In genomic region chr12:22101749-22102243, GRCh38 we compare ENCODE assay signal across 9 cellular contexts. TPM values are rescaled to one million over a fixed set of nuclear protein-coding genes. Genes with fewer than 3 reads are reported as not detected.
DNase-seq lines count a peak whose midpoint lies in the region; ATAC-seq, FAIRE-seq and TF ChIP-seq lines count a peak whose summit lies in the region.
"Had no signal": no experiment of that assay in that cellular context is flagged by ENCODE, and none has a peak within 500 bp of the region (broad histone marks: within the 10 kb centered on the region; RNA-seq: fewer than 3 reads in every experiment).

No MANE protein-coding gene starts in this region.

- H3K36me3 Mint-ChIP-seq in activated CD4-positive, alpha-beta T cell treated with anti-CD3 and anti-CD28 coated beads, Interleukin-2, amount 10 ng/mL, durations not matched to agents 24 days and 14 days (ENCODE audit: low read depth), result no peaks in the 10 kb centered on the region
- no peaks in the 10 kb centered on the region for H3K36me3 Mint-ChIP-seq in activated CD4-positive, alpha-beta T cell treated with anti-CD3 and anti-CD28 coated beads, Interleukin-2, amount 10 ng/mL, durations not matched to agents 7 days and 5 days (ENCODE audit: low read depth)
- H3K36me3 Mint-ChIP-seq in activated T-helper 1 cell treated with anti-CD3 and anti-CD28 coated beads, Interleukin-12 subunit alpha, Interleukin-12 subunit beta, Interleukin-2, Interleukin-4 antibody, amounts not matched to agents 30 ng/mL and 10 ng/mL and 1 ng/mL, durations not matched to agents 14 hours and 24 hours and 36 hours (ENCODE audit: low read depth), result no peaks in the 10 kb centered on the region

- H3K27me3 Mint-ChIP-seq in activated CD4-positive, alpha-beta T cell treated with anti-CD3 and anti-CD28 coated beads, Interleukin-2, amount 10 ng/mL, durations not matched to agents 24 days and 14 days, result peaks cover 20% of the 10 kb centered on the region
- peaks cover 12% of the 10 kb centered on the region for H3K27me3 Mint-ChIP-seq in activated CD4-positive, alpha-beta T cell treated with anti-CD3 and anti-CD28 coated beads, Interleukin-2, amount 10 ng/mL, durations not matched to agents 7 days and 5 days
- peaks cover 9% of the 10 kb centered on the region for H3K27me3 Mint-ChIP-seq in activated T-helper 1 cell treated with anti-CD3 and anti-CD28 coated beads, Interleukin-12 subunit alpha, Interleukin-12 subunit beta, Interleukin-2, Interleukin-4 antibody, amounts not matched to agents 30 ng/mL and 10 ng/mL and 1 ng/mL, durations not matched to agents 14 hours and 24 hours and 36 hours (ENCODE audit: insufficient read depth)

- FAIRE-seq in GM12891 (lab: Jason Lieb, UNC), result no peak

- no peaks in the 10 kb centered on the region for H3K9me3 Mint-ChIP-seq in activated CD4-positive, alpha-beta T cell treated with anti-CD3 and anti-CD28 coated beads, Interleukin-2, amount 10 ng/mL, durations not matched to agents 24 days and 14 days
- H3K9me3 Mint-ChIP-seq in activated CD4-positive, alpha-beta T cell treated with anti-CD3 and anti-CD28 coated beads, Interleukin-2, amount 10 ng/mL, durations not matched to agents 7 days and 5 days, result no peaks in the 10 kb centered on the region
- no peaks in the 10 kb centered on the region for H3K9me3 Mint-ChIP-seq in activated T-helper 1 cell treated with anti-CD3 and anti-CD28 coated beads, Interleukin-12 subunit alpha, Interleukin-12 subunit beta, Interleukin-2, Interleukin-4 antibody, amounts not matched to agents 30 ng/mL and 10 ng/mL and 1 ng/mL, durations not matched to agents 14 hours and 24 hours and 36 hours

- no peak for TF ChIP-seq POLR2A in GM12891 (IDR thresholded peaks at IDR 0.05; ENCODE audit: low read depth, low read length)

- no peak overlapping the region for H3K4me3 Mint-ChIP-seq in activated CD4-positive, alpha-beta T cell treated with anti-CD3 and anti-CD28 coated beads, Interleukin-2, amount 10 ng/mL, durations not matched to agents 24 days and 14 days
- H3K4me3 Mint-ChIP-seq in activated CD4-positive, alpha-beta T cell treated with anti-CD3 and anti-CD28 coated beads, Interleukin-2, amount 10 ng/mL, durations not matched to agents 7 days and 5 days, result no peak overlapping the region
- H3K4me3 Mint-ChIP-seq in activated T-helper 1 cell treated with anti-CD3 and anti-CD28 coated beads, Interleukin-12 subunit alpha, Interleukin-12 subunit beta, Interleukin-2, Interleukin-4 antibody, amounts not matched to agents 30 ng/mL and 10 ng/mL and 1 ng/mL, durations not matched to agents 14 hours and 24 hours and 36 hours, result no peak overlapping the region

- peak; percentile 58 for DNase-seq in activated CD4-positive, alpha-beta T cell treated with anti-CD3 and anti-CD28 coated beads, Interleukin-2, amount 10 ng/mL, durations not matched to agents 24 days and 14 days
- no peak for DNase-seq in activated CD4-positive, alpha-beta T cell treated with anti-CD3 and anti-CD28 coated beads, Interleukin-2, amount 10 ng/mL, durations not matched to agents 7 days and 5 days
- DNase-seq in caudate nucleus (lab: John Stamatoyannopoulos, UW) (peak in 54 of 61 donors; percentile 16 to 78 (median 52)), non-pigmented ciliary epithelial cell (ENCODE audit: low read depth) (peak; percentile 51), amniotic stem cell (lab: John Stamatoyannopoulos, UW) (no peak), GM12891 (ENCODE audit: insufficient read length, low spot score) (no peak)
- no peak for DNase-seq in activated T-helper 1 cell treated with anti-CD3 and anti-CD28 coated beads, Interleukin-12 subunit alpha, Interleukin-12 subunit beta, Interleukin-2, Interleukin-4 antibody, amounts not matched to agents 30 ng/mL and 10 ng/mL and 1 ng/mL, durations not matched to agents 14 hours and 24 hours and 36 hours (ENCODE audit: low spot score)

- intact Hi-C loops in activated CD4-positive, alpha-beta T cell treated with anti-CD3 and anti-CD28 coated beads, Interleukin-2, amount 10 ng/mL, durations not matched to agents 24 days and 14 days (cut with micrococcal nuclease), result loop anchor here (1.0 to 10.0 kb wide), 3 partner anchors 63 to 342 kb away; partner anchors contain the start of gene ST8SIA1
- intact Hi-C loops in activated T-helper 1 cell treated with anti-CD3 and anti-CD28 coated beads, Interleukin-12 subunit alpha, Interleukin-12 subunit beta, Interleukin-2, Interleukin-4 antibody, amounts not matched to agents 30 ng/mL and 10 ng/mL and 1 ng/mL, durations not matched to agents 14 hours and 24 hours and 36 hours (cut with micrococcal nuclease), result loop anchor here (1.0 to 5.0 kb wide), 3 partner anchors 71 to 342 kb away; no protein-coding TSS in a partner anchor

- CTCF ChIA-PET in activated CD4-positive, alpha-beta T cell treated with anti-CD3 and anti-CD28 coated beads, Interleukin-2, amount 10 ng/mL, durations not matched to agents 7 days and 5 days (lab: Charles Lee), result interaction anchor here (1.2 to 2.1 kb wide), 2 partner anchors 233 to 341 kb away, joined by 4 to 6 read pairs; no protein-coding TSS in a partner anchor

- peak overlapping the region; percentile 21 for H3K27ac ChIP-seq in caudate nucleus (ENCODE audit: low read depth, low read length)
- H3K27ac ChIP-seq: neutrophil had no signal

- POLR2A ChIA-PET in activated CD4-positive, alpha-beta T cell treated with anti-CD3 and anti-CD28 coated beads, Interleukin-2, amount 10 ng/mL, durations not matched to agents 7 days and 5 days (lab: Charles Lee), result no interaction called here

- peaks cover 4% of the 10 kb centered on the region for H3K4me1 Mint-ChIP-seq in activated CD4-positive, alpha-beta T cell treated with anti-CD3 and anti-CD28 coated beads, Interleukin-2, amount 10 ng/mL, durations not matched to agents 24 days and 14 days
- peaks cover 13% of the 10 kb centered on the region for H3K4me1 Mint-ChIP-seq in activated CD4-positive, alpha-beta T cell treated with anti-CD3 and anti-CD28 coated beads, Interleukin-2, amount 10 ng/mL, durations not matched to agents 7 days and 5 days
- peaks cover 7% of the 10 kb centered on the region for H3K4me1 Mint-ChIP-seq in activated T-helper 1 cell treated with anti-CD3 and anti-CD28 coated beads, Interleukin-12 subunit alpha, Interleukin-12 subunit beta, Interleukin-2, Interleukin-4 antibody, amounts not matched to agents 30 ng/mL and 10 ng/mL and 1 ng/mL, durations not matched to agents 14 hours and 24 hours and 36 hours (ENCODE audit: low read depth)

- peak; percentile 40 for ATAC-seq in HG03342 (IDR thresholded peaks at IDR 0.05; ENCODE audit: unreplicated experiment)

- H3K27ac Mint-ChIP-seq in activated CD4-positive, alpha-beta T cell treated with anti-CD3 and anti-CD28 coated beads, Interleukin-2, amount 10 ng/mL, durations not matched to agents 24 days and 14 days, result no peak overlapping the region
- H3K27ac Mint-ChIP-seq in activated CD4-positive, alpha-beta T cell treated with anti-CD3 and anti-CD28 coated beads, Interleukin-2, amount 10 ng/mL, durations not matched to agents 7 days and 5 days, result no peak overlapping the region
- no peak overlapping the region for H3K27ac Mint-ChIP-seq in activated T-helper 1 cell treated with anti-CD3 and anti-CD28 coated beads, Interleukin-12 subunit alpha, Interleukin-12 subunit beta, Interleukin-2, Interleukin-4 antibody, amounts not matched to agents 30 ng/mL and 10 ng/mL and 1 ng/mL, durations not matched to agents 14 hours and 24 hours and 36 hours

TF ChIP-seq in GM12891, 5 proteins besides CTCF, POLR2A, EP300 and RAD21:
- TF ChIP-seq POU2F2 (IDR thresholded peaks at IDR 0.05; ENCODE audit: low read depth, low read length) (no peak), PAX5 (IDR thresholded peaks at IDR 0.05; ENCODE audit: insufficient read depth, low read length, severe bottlenecking) (no peak), SPI1 (IDR thresholded peaks at IDR 0.05; ENCODE audit: low read depth, low read length) (no peak), TAF1 (IDR thresholded peaks at IDR 0.05; ENCODE audit: low read depth, low read length) (no peak), POLR2AphosphoS5 (IDR thresholded peaks at IDR 0.05; ENCODE audit: low read depth, low read length) (no peak)

RNA-seq across cellular contexts. Expression of gene CMAS, which starts 55.8 kb away (rescaled TPM):
- 32.9 and 36.7 TPM in 2 replicates for total RNA-seq in activated CD4-positive, alpha-beta T cell treated with anti-CD3 and anti-CD28 coated beads, Interleukin-2, amount 10 ng/mL, durations not matched to agents 24 days and 14 days
- 10 to 100 TPM; 32.2 to 36.0 TPM for total RNA-seq in activated CD4-positive, alpha-beta T cell treated with anti-CD3 and anti-CD28 coated beads, Interleukin-2, amount 10 ng/mL, durations not matched to agents 7 days and 5 days
- total RNA-seq in activated T-helper 1 cell treated with anti-CD3 and anti-CD28 coated beads, Interleukin-12 subunit alpha, Interleukin-12 subunit beta, Interleukin-2, Interleukin-4 antibody, amounts not matched to agents 30 ng/mL and 10 ng/mL and 1 ng/mL, durations not matched to agents 14 hours and 24 hours and 36 hours, result 34.1 and 34.9 TPM in 2 replicates
- polyA plus RNA-seq in GM12891 (2012; ENCODE audit: low read depth, missing spikeins), result 30.7 TPM

Comparison
In these comparisons a context has a peak if more than half of its experiments do, and no peak if none do; other contexts are left out.
1. DNase-seq: peak in activated CD4-positive, alpha-beta T cell treated with anti-CD3 and anti-CD28 coated beads, Interleukin-2, amount 10 ng/mL, durations not matched to agents 24 days and 14 days (single experiment), caudate nucleus (54 of 61) and non-pigmented ciliary epithelial cell (single experiment); none in activated CD4-positive, alpha-beta T cell treated with anti-CD3 and anti-CD28 coated beads, Interleukin-2, amount 10 ng/mL, durations not matched to agents 7 days and 5 days (single experiment), activated T-helper 1 cell treated with anti-CD3 and anti-CD28 coated beads, Interleukin-12 subunit alpha, Interleukin-12 subunit beta, Interleukin-2, Interleukin-4 antibody, amounts not matched to agents 30 ng/mL and 10 ng/mL and 1 ng/mL, durations not matched to agents 14 hours and 24 hours and 36 hours (single experiment), amniotic stem cell (single experiment) and GM12891 (single experiment).